In genomic region chr7:40805361-40805760, GRCh38 we compare ENCODE assay signal across 17 cellular contexts.
A peak's percentile ranks its signal among the peaks of the same experiment; 100 is the strongest.
DNase-seq lines count a peak whose midpoint lies in the region; ATAC-seq, FAIRE-seq and TF ChIP-seq lines count a peak whose summit lies in the region.
"Had no signal": no experiment of that assay in that cellular context is flagged by ENCODE, and none has a peak within 500 bp of the region (broad histone marks: within the 10 kb centered on the region; RNA-seq: fewer than 3 reads in every experiment).

No MANE protein-coding gene starts in this region.

- no peak for TF ChIP-seq POLR2A in IMR-90 (IDR thresholded peaks at IDR 0.05; ENCODE audit: low read depth, low read length)
- no peak for TF ChIP-seq POLR2A in H54 (IDR thresholded peaks at IDR 0.05; ENCODE audit: low read depth, low read length)

- H3K4me1 Mint-ChIP-seq in chondrocyte (ENCODE audit: low read depth): peaks cover 79% of the 10 kb centered on the region
- H3K4me1 Mint-ChIP-seq: CD4-positive, CD25-positive, alpha-beta regulatory T cell had no signal

- H3K9me1 ChIP-seq in IMR-90 (ENCODE audit: insufficient read depth, low read length): peaks cover 15% of the 10 kb centered on the region

- peaks cover 4% of the 10 kb centered on the region for H3K9me3 Mint-ChIP-seq in chondrocyte (ENCODE audit: low read depth)

- H3K14ac ChIP-seq in IMR-90 (replicated peaks; ENCODE audit: low read depth, low read length): peak overlapping the region; percentile 97

- H3K27me3 Mint-ChIP-seq in chondrocyte (ENCODE audit: low read depth): no peaks in the 10 kb centered on the region
- H3K27me3 Mint-ChIP-seq: CD4-positive, CD25-positive, alpha-beta regulatory T cell had no signal

- no peak for TF ChIP-seq RAD21 in IMR-90 (IDR thresholded peaks at IDR 0.05; ENCODE audit: low read length)

- intact Hi-C loops in IMR-90 (cut with micrococcal nuclease): no loop called here

- H3K4me3 Mint-ChIP-seq in chondrocyte (ENCODE audit: unreplicated experiment): no peak overlapping the region
- H3K4me3 Mint-ChIP-seq: CD4-positive, CD25-positive, alpha-beta regulatory T cell had no signal

- H3K4me2 ChIP-seq in IMR-90 (ENCODE audit: low read depth, low read length): no peak overlapping the region

- no peak overlapping the region for H2AK9ac ChIP-seq in IMR-90 (replicated peaks; ENCODE audit: low read depth, low read length, poor library complexity)

- peak overlapping the region; percentile 87 for H2BK120ac ChIP-seq in IMR-90 (ENCODE audit: low read depth, low read length)

- DNase-seq in AG08395 (ENCODE audit: low spot score): peak; percentile 39
- DNase-seq in IMR-90: no peak
- no peak for DNase-seq in chondrocyte (ENCODE audit: low spot score)
- DNase-seq in myocyte (ENCODE audit: low read depth): peak; percentile 57
- no peak for DNase-seq in H54 (ENCODE audit: insufficient read length, low spot score)
- DNase-seq in activated naive CD4-positive, alpha-beta T cell treated with anti-CD3 and anti-CD28 coated beads, Interleukin-2, amount 50 U/mL, for 16 hours: no peak
- DNase-seq in stimulated activated naive CD4-positive, alpha-beta T cell (lab: John Stamatoyannopoulos, UW): no peak
- DNase-seq: AML-193; Calu3; CD4-positive, CD25-positive, alpha-beta regulatory T cell; DND-41; Karpas-422; NCI-H1417; NCI-H1930; NCI-H2171 treated with DMSO at 0.1 percent for 48 hours; SIG-M5 had no signal

- FAIRE-seq in H54 (lab: Jason Lieb, UNC): no peak

- H4K5ac ChIP-seq in IMR-90 (ENCODE audit: low read depth, low read length): peak overlapping the region; percentile 92; the same call in 1 of the 2 replicates

- H2BK15ac ChIP-seq in IMR-90 (ENCODE audit: low read depth, low read length): peak overlapping the region; percentile 84; the same call in 2 of the 3 replicates

- H3K36me3 ChIP-seq in IMR-90 (ENCODE audit: control insufficient read depth, insufficient read depth, low read length): no peaks in the 10 kb centered on the region

- CTCF ChIA-PET in IMR-90 (lab: Yijun Ruan, JAX): no interaction called here

- peaks cover 0 to 6% of the 10 kb centered on the region in 2 experiments; a peak in 2 of 4 replicates for H3K79me1 ChIP-seq in IMR-90 (ENCODE audit: low read depth in 1 of 2, low read length in 2 of 2)

- no peaks in the 10 kb centered on the region for H4K20me1 ChIP-seq in IMR-90 (ENCODE audit: insufficient read depth, low read length)

- H3K4me3 ChIP-seq in IMR-90 (ENCODE audit: insufficient read depth, low read depth, low read length): no peak overlapping the region

- H3K9ac ChIP-seq in IMR-90 (ENCODE audit: low read depth, low read length): no peak overlapping the region

- H3K27ac Mint-ChIP-seq in chondrocyte (ENCODE audit: unreplicated experiment): peak overlapping the region; percentile 52
- H3K27ac Mint-ChIP-seq: CD4-positive, CD25-positive, alpha-beta regulatory T cell had no signal

- H3K4ac ChIP-seq in IMR-90 (ENCODE audit: low read depth, low read length): peak overlapping the region; percentile 90

- BruUV-seq in IMR-90 (replicated peaks; lab: Mats Ljungman, UMichigan): no TSS peak

- peak overlapping the region; percentile 77; the same call in 1 of the 2 replicates for H3K23ac ChIP-seq in IMR-90 (ENCODE audit: low read depth, low read length)

- peak overlapping the region; percentile 89; the same call in 1 of the 2 replicates for H3K18ac ChIP-seq in IMR-90 (ENCODE audit: low read depth, low read length)

- no peaks in the 10 kb centered on the region for H3K27me3 ChIP-seq in IMR-90 (ENCODE audit: control insufficient read depth, insufficient read depth, low read length)

- H3K56ac ChIP-seq in IMR-90 (ENCODE audit: extremely low read depth, insufficient read depth, low read length): no peak overlapping the region

- H2AFZ ChIP-seq in IMR-90 (replicated peaks; ENCODE audit: low read length, poor library complexity): no peak overlapping the region

- no peak for TF ChIP-seq CTCF in IMR-90 (conservative IDR thresholded peaks at IDR 0.05; ENCODE audit: low read depth, low read length)
- no peak for TF ChIP-seq CTCF in chondrocyte (IDR thresholded peaks at IDR 0.05)

- POLR2A ChIA-PET in IMR-90 (lab: Charles Lee; ENCODE audit: unreplicated experiment): no interaction called here

- H3K27ac ChIP-seq in IMR-90 (ENCODE audit: insufficient read depth, low read length): no peak overlapping the region

- H4K91ac ChIP-seq in IMR-90 (ENCODE audit: insufficient read depth, low read depth, low read length): peak overlapping the region; percentile 54

- H2AK5ac ChIP-seq in IMR-90 (ENCODE audit: low read depth, low read length): peak overlapping the region; percentile 48; the same call in 1 of the 2 replicates

- peak overlapping the region in 1 of 2 experiments; percentile 84; a peak in 1 of 4 replicates for H4K8ac ChIP-seq in IMR-90 (ENCODE audit: low read depth in 2 of 2, low read length in 2 of 2)

- peak overlapping the region; percentile 48 for H2BK5ac ChIP-seq in IMR-90 (ENCODE audit: low read depth, low read length, poor library complexity, severe bottlenecking)

- ATAC-seq in IMR-90 (ENCODE audit: low read depth) (no peak), HG03280 (IDR thresholded peaks at IDR 0.05; ENCODE audit: unreplicated experiment) (no peak)

- dilution Hi-C loops in IMR-90 (cut with HindIII; ENCODE audit: low sequenced_read_pairs, unreplicated experiment): no loop called here

- peaks cover 12% of the 10 kb centered on the region for H3K4me1 ChIP-seq in IMR-90 (ENCODE audit: control insufficient read depth, insufficient read depth, low read length)

- peak overlapping the region; percentile 92; the same call in 1 of the 2 replicates for H2BK20ac ChIP-seq in IMR-90 (ENCODE audit: low read depth, low read length)

- in situ Hi-C loops in IMR-90 (cut with MboI; ENCODE audit: low sequenced_read_pairs): no loop called here

- H3K9me3 ChIP-seq in IMR-90 (ENCODE audit: control insufficient read depth, insufficient read depth, low read length): no peaks in the 10 kb centered on the region

- H3K36me3 Mint-ChIP-seq in chondrocyte (ENCODE audit: low read depth): peaks cover 1% of the 10 kb centered on the region
- H3K36me3 Mint-ChIP-seq: CD4-positive, CD25-positive, alpha-beta regulatory T cell had no signal

TF ChIP-seq in IMR-90, 13 proteins besides CTCF, POLR2A, EP300 and RAD21:
- no peak for TF ChIP-seq RFX5 (IDR thresholded peaks at IDR 0.05; ENCODE audit: low read depth, low read length)
- TF ChIP-seq USF2 (IDR thresholded peaks at IDR 0.05; ENCODE audit: low read depth, low read length): no peak
- TF ChIP-seq SMC3 (IDR thresholded peaks at IDR 0.05; ENCODE audit: low read depth, low read length): no peak
- no peak for TF ChIP-seq CEBPB (IDR thresholded peaks at IDR 0.05; ENCODE audit: low read depth, low read length)
- no peak for TF ChIP-seq ELK1 (IDR thresholded peaks at IDR 0.05; ENCODE audit: borderline replicate concordance, low read depth, low read length)
- TF ChIP-seq CHD1 (IDR thresholded peaks at IDR 0.05; ENCODE audit: low read depth, low read length): no peak
- TF ChIP-seq FOS (IDR thresholded peaks at IDR 0.05; ENCODE audit: low read depth, low read length): no peak

Comparison
In these comparisons a context has a peak if more than half of its experiments do, and no peak if none do; other contexts are left out.
1. DNase-seq: peak in AG08395 (single experiment) and myocyte (single experiment); none in IMR-90 (single experiment), chondrocyte (single experiment), H54 (single experiment), activated naive CD4-positive, alpha-beta T cell treated with anti-CD3 and anti-CD28 coated beads, Interleukin-2, amount 50 U/mL, for 16 hours (single experiment) and stimulated activated naive CD4-positive, alpha-beta T cell (0 of 6).